13 cellular contexts compared by ENCODE assay signal in genomic region chr10:74542077-74542476, GRCh38.
DNase-seq lines count a peak whose midpoint lies in the region; ATAC-seq and TF ChIP-seq lines count a peak whose summit lies in the region.
"Had no signal": no experiment of that assay in that cellular context is flagged by ENCODE, and none has a peak within 500 bp of the region (broad histone marks: within the 10 kb centered on the region; RNA-seq: fewer than 3 reads in every experiment).

No MANE protein-coding gene starts in this region.

- no peaks in the 10 kb centered on the region for H3F3A ChIP-seq in smooth muscle cell (ENCODE audit: low read depth)

- in situ Hi-C loops in astrocyte of the spinal cord (cut with HindIII; ENCODE audit: low sequenced_read_pairs) = no loop called here

- no peaks in the 10 kb centered on the region for H3K27me3 ChIP-seq in smooth muscle cell (ENCODE audit: low read depth)
- H3K27me3 ChIP-seq: neural progenitor cell had no signal

- H3K27me3 Mint-ChIP-seq in HFFc6 (ENCODE audit: insufficient read depth) = no peaks in the 10 kb centered on the region
- H3K27me3 Mint-ChIP-seq: stimulated activated naive CD8-positive, alpha-beta T cell treated with anti-CD3 and anti-CD28 coated beads, Interleukin-15, Interleukin-2, amounts not matched to agents 100 ng/mL and 50 ng/mL, for 24 hours had no signal

- H3K4me3 Mint-ChIP-seq in HFFc6 = no peak overlapping the region
- H3K4me3 Mint-ChIP-seq: activated naive CD4-positive, alpha-beta T cell treated with anti-CD3 and anti-CD28 coated beads for 36 hours; neural progenitor cell; stimulated activated naive CD8-positive, alpha-beta T cell treated with anti-CD3 and anti-CD28 coated beads, Interleukin-15, Interleukin-2, amounts not matched to agents 100 ng/mL and 50 ng/mL, for 24 hours had no signal

- H3K27ac Mint-ChIP-seq in HFFc6 = peak overlapping the region; percentile 64
- H3K27ac Mint-ChIP-seq: activated naive CD4-positive, alpha-beta T cell treated with anti-CD3 and anti-CD28 coated beads for 36 hours; neural progenitor cell; stimulated activated naive CD8-positive, alpha-beta T cell treated with anti-CD3 and anti-CD28 coated beads, Interleukin-15, Interleukin-2, amounts not matched to agents 100 ng/mL and 50 ng/mL, for 24 hours had no signal

- peaks cover 42% of the 10 kb centered on the region for H3K4me1 Mint-ChIP-seq in HFFc6 (ENCODE audit: low read depth)
- H3K4me1 Mint-ChIP-seq: neural progenitor cell had no signal

- no peak overlapping the region for H2AFZ ChIP-seq in smooth muscle cell (ENCODE audit: low read depth)
- H2AFZ ChIP-seq: neural progenitor cell had no signal

- H3K4me2 ChIP-seq in smooth muscle cell = peak overlapping the region; percentile 49
- H3K4me2 ChIP-seq: neural progenitor cell had no signal

- no peaks in the 10 kb centered on the region for H4K20me1 ChIP-seq in smooth muscle cell (ENCODE audit: low read depth)

- no peak for ATAC-seq in GM19351 (IDR thresholded peaks at IDR 0.05; ENCODE audit: unreplicated experiment)

- no peaks in the 10 kb centered on the region; the same call in 1 of the 2 replicates for H3K36me3 Mint-ChIP-seq in HFFc6 (ENCODE audit: low read depth)
- H3K36me3 Mint-ChIP-seq: neural progenitor cell had no signal

- H3K79me2 ChIP-seq in smooth muscle cell (ENCODE audit: low read depth) = no peaks in the 10 kb centered on the region

- no peak for TF ChIP-seq CTCF in HFFc6 (IDR thresholded peaks at IDR 0.05)
- no peak for TF ChIP-seq CTCF in astrocyte of the spinal cord (IDR thresholded peaks at IDR 0.05; ENCODE audit: low read depth, low read length)
- TF ChIP-seq CTCF in smooth muscle cell (IDR thresholded peaks at IDR 0.05; ENCODE audit: borderline replicate concordance, insufficient read depth, poor library complexity, severe bottlenecking) = no peak

- H3K4me3 ChIP-seq in astrocyte of the spinal cord (ENCODE audit: low read depth, low read length) (no peak overlapping the region), smooth muscle cell (no peak overlapping the region)
- H3K4me3 ChIP-seq: neural progenitor cell had no signal

- WGBS in smooth muscle cell (ENCODE audit: low lambda C conversion rate) = 22% methylated on average over 2 of the region's 2 CpGs

- peak overlapping the region; percentile 18 for H3K9ac ChIP-seq in smooth muscle cell (ENCODE audit: low read depth)
- H3K9ac ChIP-seq: neural progenitor cell had no signal

- no peaks in the 10 kb centered on the region for H3K9me3 Mint-ChIP-seq in HFFc6
- H3K9me3 Mint-ChIP-seq: activated naive CD4-positive, alpha-beta T cell treated with anti-CD3 and anti-CD28 coated beads for 36 hours; neural progenitor cell; stimulated activated naive CD8-positive, alpha-beta T cell treated with anti-CD3 and anti-CD28 coated beads, Interleukin-15, Interleukin-2, amounts not matched to agents 100 ng/mL and 50 ng/mL, for 24 hours had no signal

- H3K36me3 ChIP-seq in smooth muscle cell (ENCODE audit: low read depth) = no peaks in the 10 kb centered on the region
- H3K36me3 ChIP-seq: neural progenitor cell had no signal

- peak overlapping the region; percentile 76 for H3K27ac ChIP-seq in smooth muscle cell (ENCODE audit: low read depth)
- H3K27ac ChIP-seq: neural progenitor cell had no signal

- peaks cover 4% of the 10 kb centered on the region for H3K4me1 ChIP-seq in smooth muscle cell (ENCODE audit: low read depth)

- H3K9me3 ChIP-seq in smooth muscle cell (replicated peaks; ENCODE audit: low read depth) = no peaks in the 10 kb centered on the region

- DNase-seq in HFFc6 (peak; percentile 81), astrocyte of the spinal cord (ENCODE audit: low read depth, low spot score) (peak; percentile 37), hepatic stellate cell (ENCODE audit: low spot score) (peak; percentile 40), smooth muscle cell (lab: John Stamatoyannopoulos, UW; ENCODE audit: unreplicated experiment) (no peak), SKM-1 treated with dmso at 0.1 percent for 144 hours (lab: John Stamatoyannopoulos, UW; ENCODE audit: unreplicated experiment) (no peak), NCI-H69 (lab: John Stamatoyannopoulos, UW) (no peak)
- DNase-seq in activated T-cell treated with anti-CD3 and anti-CD28 coated beads, Interleukin-2, amount 50 U/mL, for 48 hours = no peak
- DNase-seq: activated CD4-positive, alpha-beta T cell treated with anti-CD3 and anti-CD28 coated beads, Interleukin-2, amount 50 U/mL, for 48 hours; activated naive CD4-positive, alpha-beta T cell treated with anti-CD3 and anti-CD28 coated beads for 36 hours; NCI-H1105 had no signal

Comparison
In these comparisons a context has a peak if more than half of its experiments do, and no peak if none do; other contexts are left out.
1. DNase-seq: peak in HFFc6 (single experiment), astrocyte of the spinal cord (single experiment) and hepatic stellate cell (single experiment); none in smooth muscle cell (single experiment), SKM-1 treated with dmso at 0.1 percent for 144 hours (single experiment), NCI-H69 (single experiment) and activated T-cell treated with anti-CD3 and anti-CD28 coated beads, Interleukin-2, amount 50 U/mL, for 48 hours (0 of 2).